23 cellular contexts compared by ENCODE assay signal in genomic region chr6:107244742-107245470, GRCh38.
DNase-seq lines count a peak whose midpoint lies in the region; ATAC-seq, FAIRE-seq and TF ChIP-seq lines count a peak whose summit lies in the region.
"Had no signal": no experiment of that assay in that cellular context is flagged by ENCODE, and none has a peak within 500 bp of the region (broad histone marks: within the 10 kb centered on the region; RNA-seq: fewer than 3 reads in every experiment).

No MANE protein-coding gene starts in this region.

- no peaks in the 10 kb centered on the region for H3K79me2 ChIP-seq in GM12878 (ENCODE audit: control insufficient read depth, insufficient read depth, low read length)

- TF ChIP-seq RAD21 in GM12878 (IDR thresholded peaks at IDR 0.05; ENCODE audit: insufficient read depth, low read depth, low read length): no peak

- peaks cover 6 to 13% of the 10 kb centered on the region in 2 donors for H3K36me3 Mint-ChIP-seq in CD14-positive monocyte

- H3K27ac Mint-ChIP-seq in CD14-positive monocyte: no peak overlapping the region
- H3K27ac Mint-ChIP-seq: T-helper 17 cell had no signal

- H2AFZ ChIP-seq in GM12878 (ENCODE audit: control insufficient read depth, low read depth, low read length): no peak overlapping the region

- CTCF ChIA-PET in GM12878 (lab: Yijun Ruan, JAX): no interaction called here

- in situ Hi-C loops in GM12878 (cut with MboI): no loop called here

- TF ChIP-seq CTCF in GM12878 (IDR thresholded peaks at IDR 0.05 in 2 of 3, conservative IDR thresholded peaks at IDR 0.05 in 1 of 3; ENCODE audit: control insufficient read depth in 2 of 3, extremely low read depth in 1 of 3, insufficient read depth in 1 of 3, low read depth in 3 of 3, low read length in 3 of 3) (no peak), CD14-positive monocyte (IDR thresholded peaks at IDR 0.05) (no peak)

- peaks cover 0 to 4% (median 3%) of the 10 kb centered on the region in 7 donors for H3K9me3 Mint-ChIP-seq in CD14-positive monocyte

- peaks cover 0 to 2% (median 1%) of the 10 kb centered on the region in 3 donors for H3K27me3 Mint-ChIP-seq in CD14-positive monocyte (ENCODE audit: low read depth in 3 of 3)
- H3K27me3 Mint-ChIP-seq: T-helper 17 cell had no signal

- POLR2A ChIA-PET in GM12878 (lab: Charles Lee): interaction anchor here (0.6 kb wide), 1 partner anchor 756 kb away, joined by 3 read pairs; no protein-coding TSS in a partner anchor

- no peaks in the 10 kb centered on the region for H3K9me3 ChIP-seq in GM12878 (replicated peaks; ENCODE audit: control insufficient read depth, insufficient read depth, low read length)
- H3K9me3 ChIP-seq: MG63, Peyer's patch had no signal

- H3K27me3 ChIP-seq in GM12878 (replicated peaks in 1 of 2; ENCODE audit: control insufficient read depth in 2 of 2, insufficient read depth in 2 of 2, low read length in 1 of 2): no peaks in the 10 kb centered on the region
- H3K27me3 ChIP-seq: MG63, Peyer's patch had no signal

- no peak overlapping the region for H3K4me2 ChIP-seq in GM12878 (ENCODE audit: control insufficient read depth, insufficient read depth)
- H3K4me2 ChIP-seq: KMS-11 had no signal

- H3K4me1 ChIP-seq in GM12878 (ENCODE audit: control insufficient read depth, insufficient read depth, low read length): no peaks in the 10 kb centered on the region
- H3K4me1 ChIP-seq: Peyer's patch had no signal

- no peak for FAIRE-seq in GM12891 (lab: Jason Lieb, UNC)
- FAIRE-seq in GM12878 (lab: Jason Lieb, UNC): no peak
- FAIRE-seq: G401.6, GM12892, H1, HepG2 had no signal

- H3K4me1 Mint-ChIP-seq in CD14-positive monocyte: no peaks in the 10 kb centered on the region

- no peak overlapping the region for H3K27ac ChIP-seq in GM12878 (ENCODE audit: control insufficient read depth, insufficient read depth)
- H3K27ac ChIP-seq: KMS-11, Peyer's patch had no signal

- SMC1A ChIA-PET in GM12878 (lab: Charles Lee; ENCODE audit: uncharacterized antibody, unreplicated experiment): interaction anchor here (1.0 to 1.3 kb wide), 2 partner anchors 16 to 30 kb away, joined by 3 read pairs; no protein-coding TSS in a partner anchor

- BruUV-seq in GM12878 (replicated peaks; lab: Mats Ljungman, UMichigan): no TSS peak

- TF ChIP-seq POLR2A in GM12891 (IDR thresholded peaks at IDR 0.05; ENCODE audit: low read depth, low read length) (no peak), GM12878 (IDR thresholded peaks at IDR 0.05; ENCODE audit: low read depth, low read length) (no peak)

- DNase-seq in DMS79 treated with DMSO at 0.1 percent for 48 hours (lab: John Stamatoyannopoulos, UW) (peak; percentile 41), DMS79 (lab: John Stamatoyannopoulos, UW) (no peak), GM12891 (ENCODE audit: insufficient read length, low spot score) (no peak), NCI-H446 (lab: John Stamatoyannopoulos, UW) (peak; percentile 27 to 73), GM12878 (ENCODE audit: low read depth, low spot score) (no peak), CD14-positive monocyte (ENCODE audit: low spot score) (no peak)
- DNase-seq: 8988T, DMS53, MG63, NCI-H1105, NCI-H1930, NCI-H2227 treated with DMSO at 0.1 percent for 48 hours, NCI-H748 treated with DMSO at 0.1 percent for 48 hours, Peyer's patch, SHP77, T-helper 17 cell had no signal

- TF ChIP-seq EP300 in GM12878 (IDR thresholded peaks at IDR 0.05; ENCODE audit: borderline replicate concordance in 1 of 2, control insufficient read depth in 1 of 2, low read depth in 2 of 2, low read length in 2 of 2): no peak

- H3K4me3 Mint-ChIP-seq in CD14-positive monocyte: no peak overlapping the region
- H3K4me3 Mint-ChIP-seq: T-helper 17 cell had no signal

- H3K36me3 ChIP-seq in GM12878 (ENCODE audit: control insufficient read depth in 2 of 2, insufficient read depth in 2 of 2, low read length in 1 of 2): no peaks in the 10 kb centered on the region
- H3K36me3 ChIP-seq: MG63, Peyer's patch had no signal

- H3K4me3 ChIP-seq in GM12878: no peak overlapping the region
- H3K4me3 ChIP-seq: MG63, Peyer's patch had no signal

- no peak overlapping the region for H3K9ac ChIP-seq in GM12878 (ENCODE audit: control insufficient read depth, insufficient read depth, low read length)
- H3K9ac ChIP-seq: KMS-11 had no signal

- WGBS in GM12878 (ENCODE audit: insufficient coverage, insufficient replicate concordance, low lambda C conversion rate, missing lambda C conversion rate): 25% methylated on average over 4 of the region's 4 CpGs

- peak; percentile 27; the same call in 1 of the 3 replicates for ATAC-seq in GM12878
- ATAC-seq in GM18502 (IDR thresholded peaks at IDR 0.05; ENCODE audit: poor library complexity, unreplicated experiment): no peak
- ATAC-seq in GM21526 (IDR thresholded peaks at IDR 0.05; ENCODE audit: low FRiP score, unreplicated experiment): no peak
- ATAC-seq: HepG2, T-helper 17 cell had no signal

- intact Hi-C loops in GM12878 (cut with micrococcal nuclease; ENCODE audit: unreplicated experiment) (no loop called here), CD14-positive monocyte (cut with micrococcal nuclease) (no loop called here)

- H4K20me1 ChIP-seq in GM12878 (ENCODE audit: control insufficient read depth, insufficient read depth): no peaks in the 10 kb centered on the region

- RAD21 ChIA-PET in GM12878 (lab: Charles Lee; ENCODE audit: unreplicated experiment): interaction anchor here (0.6 kb wide), 1 partner anchor 16 kb away, joined by 3 read pairs; no protein-coding TSS in a partner anchor

TF ChIP-seq in GM12891, 5 proteins besides CTCF, POLR2A, EP300 and RAD21:
- TF ChIP-seq SPI1 (IDR thresholded peaks at IDR 0.05; ENCODE audit: low read depth, low read length): peak; percentile 59; the same call in 1 of the 2 replicates
- no peak for TF ChIP-seq TAF1 (IDR thresholded peaks at IDR 0.05; ENCODE audit: low read depth, low read length)
TF ChIP-seq in GM12891: peak in this region for 1.

TF ChIP-seq in GM12878, 131 proteins besides CTCF, POLR2A, EP300 and RAD21:
- TF ChIP-seq SPI1 (IDR thresholded peaks at IDR 0.05; ENCODE audit: borderline replicate concordance, insufficient read depth, low read depth, low read length): peak; percentile 26; the same call in 1 of the 2 replicates
- TF ChIP-seq YBX1 (IDR thresholded peaks at IDR 0.05): no peak

Comparison
In these comparisons a context has a peak if more than half of its experiments do, and no peak if none do; other contexts are left out.
1. DNase-seq: peak in DMS79 treated with DMSO at 0.1 percent for 48 hours (single experiment) and NCI-H446 (2 of 2); none in DMS79 (single experiment), GM12891 (single experiment), GM12878 (single experiment) and CD14-positive monocyte (single experiment).